Comparison of ENCODE assay signal across 12 cellular contexts in genomic region chr13:80168089-80168850, GRCh38.
A peak's percentile ranks its signal among the peaks of the same experiment; 100 is the strongest.
DNase-seq lines count a peak whose midpoint lies in the region; ATAC-seq and TF ChIP-seq lines count a peak whose summit lies in the region.
"Had no signal": no experiment of that assay in that cellular context is flagged by ENCODE, and none has a peak within 500 bp of the region (broad histone marks: within the 10 kb centered on the region; RNA-seq: fewer than 3 reads in every experiment).

No MANE protein-coding gene starts in this region.

- peaks cover 7% of the 10 kb centered on the region; the same call in 1 of the 2 replicates for H3F3A ChIP-seq in GM23248 (ENCODE audit: insufficient read depth)

- no peaks in the 10 kb centered on the region for H3K79me2 ChIP-seq in GM23248 (ENCODE audit: insufficient read depth)

- in situ Hi-C loops in GM23248 (cut with MboI): no loop called here

- H2AFZ ChIP-seq in GM23248: no peak overlapping the region

- ATAC-seq in sciatic nerve: peak; percentile 80
- no peak for ATAC-seq in HG02970 (IDR thresholded peaks at IDR 0.05; ENCODE audit: low FRiP score, unreplicated experiment)

- TF ChIP-seq CTCF in esophagus muscularis mucosa (IDR thresholded peaks at IDR 0.05): no peak

- H3K36me3 ChIP-seq in GM23248 (ENCODE audit: low read depth): no peaks in the 10 kb centered on the region
- H3K36me3 ChIP-seq in SK-N-MC (ENCODE audit: insufficient read depth, low read length): no peaks in the 10 kb centered on the region
- H3K36me3 ChIP-seq in esophagus muscularis mucosa: no peaks in the 10 kb centered on the region

- no peaks in the 10 kb centered on the region for H4K20me1 ChIP-seq in GM23248 (ENCODE audit: insufficient read depth)

- no peaks in the 10 kb centered on the region for H3K9me2 ChIP-seq in GM23248 (ENCODE audit: insufficient read depth)

- H3K9me3 ChIP-seq in GM23248 (ENCODE audit: low read depth) (no peaks in the 10 kb centered on the region), SK-N-MC (ENCODE audit: low read depth, low read length) (no peaks in the 10 kb centered on the region), esophagus muscularis mucosa (no peaks in the 10 kb centered on the region)

- WGBS in GM23248 (ENCODE audit: low coverage in 1 of 2, low lambda C conversion rate in 2 of 2, missing lambda C conversion rate in 2 of 2), 2 experiments: 21 to 25% methylated on average over 3 of the region's 3 CpGs
- 54% methylated on average over 3 of the region's 3 CpGs for WGBS in esophagus muscularis mucosa

- no peaks in the 10 kb centered on the region for H3K27me3 ChIP-seq in GM23248 (replicated peaks; ENCODE audit: insufficient read depth)
- H3K27me3 ChIP-seq in esophagus muscularis mucosa: no peaks in the 10 kb centered on the region

- intact Hi-C loops in sciatic nerve (cut with DNase I): no loop called here
- intact Hi-C loops in esophagus muscularis mucosa (cut with DNase I): no loop called here

- H3K27ac ChIP-seq in GM23248 (no peak overlapping the region), SK-N-MC (no peak overlapping the region), esophagus muscularis mucosa (replicated peaks in 1 of 4) (no peak overlapping the region)
- H3K27ac ChIP-seq: RWPE1 had no signal

- H3K4me3 ChIP-seq in GM23248 (no peak overlapping the region), SK-N-MC (no peak overlapping the region), esophagus muscularis mucosa (no peak overlapping the region)

- H3K4me1 ChIP-seq in GM23248 (ENCODE audit: insufficient read depth) (peaks cover 4% of the 10 kb centered on the region; the same call in 1 of the 2 replicates), esophagus muscularis mucosa (no peaks in the 10 kb centered on the region)

- H3K4me2 ChIP-seq in GM23248 (ENCODE audit: unreplicated experiment): no peak overlapping the region

- DNase-seq in GM23248: peak; percentile 64
- DNase-seq in SK-N-MC (ENCODE audit: low read depth, low spot score): peak; percentile 24
- DNase-seq in fibroblast of peridontal ligament (ENCODE audit: extremely low read depth): peak; percentile 52
- no peak for DNase-seq in sciatic nerve (ENCODE audit: low spot score)
- DNase-seq in SW 1271 (lab: John Stamatoyannopoulos, UW): no peak
- DNase-seq in iPS-NIHi11 (ENCODE audit: low spot score): no peak
- no peak for DNase-seq in esophagus muscularis mucosa (ENCODE audit: extremely low spot score)
- DNase-seq: activated CD4-positive, alpha-beta memory T cell treated with anti-CD3 and anti-CD28 coated beads for 36 hours; activated naive CD8-positive, alpha-beta T cell treated with anti-CD3 and anti-CD28 coated beads, Interleukin-2, amount 10 ng/mL, durations not matched to agents 7 days and 5 days; NCI-H2029 treated with DMSO at 0.1 percent for 48 hours had no signal

- no peak for TF ChIP-seq POLR2A in esophagus muscularis mucosa (IDR thresholded peaks at IDR 0.05; ENCODE audit: low read depth)

- H3K9ac ChIP-seq in GM23248: no peak overlapping the region
- no peak overlapping the region for H3K9ac ChIP-seq in SK-N-MC (ENCODE audit: insufficient read length)

- no peak for TF ChIP-seq EP300 in esophagus muscularis mucosa (IDR thresholded peaks at IDR 0.05)

Comparison
In these comparisons a context has a peak if more than half of its experiments do, and no peak if none do; other contexts are left out.
1. DNase-seq: peak in GM23248 (single experiment), SK-N-MC (single experiment) and fibroblast of peridontal ligament (single experiment); none in sciatic nerve (single experiment), SW 1271 (0 of 2), iPS-NIHi11 (single experiment) and esophagus muscularis mucosa (single experiment).